Comparison of ENCODE assay signal across 33 cellular contexts in the genomic region with DNA sequence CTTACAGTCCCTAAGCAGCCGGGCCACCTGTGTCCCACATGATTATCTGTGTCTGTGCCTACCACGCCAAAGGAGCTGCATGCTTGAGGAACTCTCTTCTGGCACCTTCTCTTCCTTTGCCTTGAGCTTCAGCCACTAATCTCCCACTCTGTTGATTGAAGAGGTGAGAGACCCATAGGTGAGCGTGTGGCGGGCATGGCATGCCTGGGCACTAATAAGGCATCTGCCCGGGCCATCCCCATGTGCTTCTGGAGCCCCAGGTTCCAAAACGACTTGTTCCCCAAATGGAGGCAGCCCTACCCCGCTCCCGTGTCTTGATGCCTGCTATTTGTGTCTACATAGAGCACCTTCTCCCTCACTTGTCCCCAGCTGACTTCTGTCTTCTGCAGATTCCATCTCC.
"Had no signal": no experiment of that assay in that cellular context is flagged by ENCODE, and none has a peak within 500 bp of the region (broad histone marks: within the 10 kb centered on the region; RNA-seq: fewer than 3 reads in every experiment).

No MANE protein-coding gene starts in this region.

- H3K27ac Mint-ChIP-seq: activated B cell treated with CpG ODN at 0.5 μM for 24 hours; activated CD8-positive, alpha-beta T cell treated with anti-CD3 and anti-CD28 coated beads for 36 hours; activated naive CD8-positive, alpha-beta T cell; activated T-helper 17 cell treated with anti-CD3 and anti-CD28 coated beads, Interleukin-2, amount 50 U/mL, for 72 hours; dendritic cell treated with granulocyte-macrophage colony-stimulating factor and Interleukin-4, amounts not matched to agents 40 ng/mL and 50 ng/mL, for 4 days; endodermal cell; T-helper 17 cell; T-helper 2 cell treated with Interferon-gamma antibody and Interleukin-4, amounts not matched to agents 5 μg/mL and 100 μg/mL, for 36 hours had no signal

- H3K4me3 ChIP-seq: coronary artery, dorsolateral prefrontal cortex, gastrocnemius medialis had no signal

- H3K9me3 ChIP-seq: gastrocnemius medialis had no signal

- H3K9me3 Mint-ChIP-seq: activated B cell treated with CpG ODN at 0.5 μM for 24 hours; activated CD8-positive, alpha-beta T cell treated with anti-CD3 and anti-CD28 coated beads for 36 hours; activated T-cell treated with anti-CD3 and anti-CD28 coated beads, Interleukin-2, amount 50 U/mL, for 4 hours; activated T-helper 17 cell treated with anti-CD3 and anti-CD28 coated beads, Interleukin-2, amount 50 U/mL, for 72 hours; dendritic cell treated with granulocyte-macrophage colony-stimulating factor and Interleukin-4, amounts not matched to agents 40 ng/mL and 50 ng/mL, for 4 days; endodermal cell; T-helper 2 cell treated with Interferon-gamma antibody and Interleukin-4, amounts not matched to agents 5 μg/mL and 100 μg/mL, for 36 hours had no signal

- H3K27me3 Mint-ChIP-seq: activated B cell treated with CpG ODN at 0.5 μM for 24 hours; activated CD8-positive, alpha-beta T cell treated with anti-CD3 and anti-CD28 coated beads for 36 hours; activated naive CD8-positive, alpha-beta T cell; activated T-helper 17 cell treated with anti-CD3 and anti-CD28 coated beads, Interleukin-2, amount 50 U/mL, for 72 hours; dendritic cell treated with granulocyte-macrophage colony-stimulating factor and Interleukin-4, amounts not matched to agents 40 ng/mL and 50 ng/mL, for 4 days; T-helper 17 cell had no signal

- H3K4me3 Mint-ChIP-seq: activated B cell treated with CpG ODN at 0.5 μM for 24 hours; activated CD8-positive, alpha-beta T cell treated with anti-CD3 and anti-CD28 coated beads for 36 hours; activated naive CD8-positive, alpha-beta T cell; activated T-cell treated with anti-CD3 and anti-CD28 coated beads, Interleukin-2, amount 50 U/mL, for 4 hours; activated T-helper 17 cell treated with anti-CD3 and anti-CD28 coated beads, Interleukin-2, amount 50 U/mL, for 72 hours; dendritic cell treated with granulocyte-macrophage colony-stimulating factor and Interleukin-4, amounts not matched to agents 40 ng/mL and 50 ng/mL, for 4 days; endodermal cell; T-helper 17 cell; T-helper 2 cell treated with Interferon-gamma antibody and Interleukin-4, amounts not matched to agents 5 μg/mL and 100 μg/mL, for 36 hours had no signal

- FAIRE-seq: astrocyte had no signal

- ATAC-seq: activated CD4-positive, CD25-positive, alpha-beta regulatory T cell treated with anti-CD3 and anti-CD28 coated beads, Interleukin-2, amount 50 U/mL, for 24 hours; activated CD8-positive, alpha-beta T cell treated with anti-CD3 and anti-CD28 coated beads for 36 hours; activated T-cell treated with anti-CD3 and anti-CD28 coated beads, Interleukin-2, amount 50 U/mL, for 4 hours; activated T-helper 17 cell treated with anti-CD3 and anti-CD28 coated beads, Interleukin-2, amount 50 U/mL, for 72 hours; esophagus mucosa; gastrocnemius medialis; T-helper 17 cell had no signal

- H3K36me3 ChIP-seq: gastrocnemius medialis had no signal

- H3K4me1 Mint-ChIP-seq: activated T-helper 17 cell treated with anti-CD3 and anti-CD28 coated beads, Interleukin-2, amount 50 U/mL, for 72 hours; endodermal cell had no signal

- DNase-seq: activated B cell treated with CpG ODN at 0.5 μM for 24 hours; activated CD4-positive, alpha-beta T cell treated with anti-CD3 and anti-CD28 coated beads for 48 hours; activated CD4-positive, alpha-beta T cell treated with anti-CD3 and anti-CD28 coated beads, Interleukin-2, amount 50 U/mL, for 1 hour; activated CD4-positive, alpha-beta T cell treated with anti-CD3 and anti-CD28 coated beads, Interleukin-2, amount 50 U/mL, for 48 hours; activated CD8-positive, alpha-beta memory T cell treated with anti-CD3 and anti-CD28 coated beads for 24 hours; activated CD8-positive, alpha-beta T cell treated with anti-CD3 and anti-CD28 coated beads for 36 hours; activated effector memory CD4-positive, alpha-beta T cell treated with Interleukin-2 at 50 U/mL for 16 hours; activated gamma-delta T cell treated with Interleukin-2 at 50 U/mL for 16 hours; activated naive CD4-positive, alpha-beta T cell treated with anti-CD3 and anti-CD28 coated beads, Interleukin-2, amount 50 U/mL, for 16 hours; activated naive CD4-positive, alpha-beta T cell treated with Interleukin-2 at 50 U/mL for 16 hours; activated T-cell treated with anti-CD3 and anti-CD28 coated beads, Interleukin-2, amount 50 U/mL, for 4 hours; amniotic stem cell; anterior cingulate cortex; central memory CD4-positive, alpha-beta T cell; cerebellar nuclear complex; effector memory CD4-positive, alpha-beta T cell; endodermal cell; foreskin fibroblast; gastrocnemius medialis; glutamatergic neuron; T-helper 1 cell; T-helper 17 cell; T1000; WERI-Rb-1 had no signal

- H3K27me3 ChIP-seq: dorsolateral prefrontal cortex, gastrocnemius medialis had no signal

- H3K27ac ChIP-seq: coronary artery, dorsolateral prefrontal cortex, gastrocnemius medialis, WERI-Rb-1 had no signal
